In genomic region chr2:173402405-173402974, GRCh38 we compare ENCODE assay signal across 8 cellular contexts. TPM values are rescaled to one million over a fixed set of nuclear protein-coding genes. Genes with fewer than 3 reads are reported as not detected.
DNase-seq lines count a peak whose midpoint lies in the region; ATAC-seq lines count a peak whose summit lies in the region.

No MANE protein-coding gene starts in this region.

- no peaks in the 10 kb centered on the region for H3K9me3 ChIP-seq in adipocyte (ENCODE audit: control insufficient read depth, low read length)

- no peak overlapping the region for H3K27ac ChIP-seq in rectal smooth muscle tissue (ENCODE audit: low read depth, low read length)

- no peaks in the 10 kb centered on the region for H3K36me3 ChIP-seq in adipocyte (ENCODE audit: control insufficient read depth, insufficient read depth, low read length, severe bottlenecking)
- no peaks in the 10 kb centered on the region for H3K36me3 ChIP-seq in rectal smooth muscle tissue (ENCODE audit: control insufficient read depth, insufficient read depth, low read length)

- H3K9ac ChIP-seq in adipocyte (ENCODE audit: low read length) (peak overlapping the region; percentile 54), rectal smooth muscle tissue (ENCODE audit: low read length) (no peak overlapping the region)

- intact Hi-C loops in left ventricle myocardium superior (cut with micrococcal nuclease), result no loop called here

- peaks cover 5% of the 10 kb centered on the region for H3K4me1 ChIP-seq in adipocyte (ENCODE audit: control insufficient read depth, insufficient read depth, low read length)
- no peaks in the 10 kb centered on the region for H3K4me1 ChIP-seq in rectal smooth muscle tissue (ENCODE audit: control insufficient read depth, insufficient read depth, low read length)

- H3K4me3 ChIP-seq in adipocyte (ENCODE audit: low read length) (peak overlapping the region; percentile 72), rectal smooth muscle tissue (ENCODE audit: low read length) (peak overlapping the region; percentile 33)

- peak; percentile 68 for ATAC-seq in GM21786 (IDR thresholded peaks at IDR 0.05; ENCODE audit: unreplicated experiment)
- ATAC-seq in left ventricle myocardium superior, result peak; percentile 94
- ATAC-seq in HG03457 (IDR thresholded peaks at IDR 0.05; ENCODE audit: unreplicated experiment), result no peak

- DNase-seq in CMK (ENCODE audit: low read depth), result peak; percentile 43
- peak; percentile 84 for DNase-seq in NCI-H1105 treated with DMSO at 0.1 percent for 48 hours (lab: John Stamatoyannopoulos, UW)
- DNase-seq in SW480 (ENCODE audit: low spot score), result peak; percentile 84
- DNase-seq in adipocyte (ENCODE audit: low read depth), result peak; percentile 95
- peak; percentile 80 for DNase-seq in left ventricle myocardium superior

- peaks cover 19% of the 10 kb centered on the region for H3K27me3 ChIP-seq in adipocyte (replicated peaks; ENCODE audit: control insufficient read depth, insufficient read depth, low read length)
- H3K27me3 ChIP-seq in rectal smooth muscle tissue (ENCODE audit: control insufficient read depth, insufficient read depth, low read length), result peaks cover 3% of the 10 kb centered on the region

RNA-seq across cellular contexts. Expression of gene CDCA7, which starts 47.8 kb away (rescaled TPM):
- total RNA-seq in left ventricle myocardium superior, result 1.4 TPM

Comparison
In these comparisons a context has a peak if more than half of its experiments do, and no peak if none do; other contexts are left out.
1. DNase-seq: peak in every context shown above with its lines; median percentile 95 in adipocyte; 84 in NCI-H1105 treated with DMSO at 0.1 percent for 48 hours; 84 in SW480; 80 in left ventricle myocardium superior; 43 in CMK.